In the genomic region with DNA sequence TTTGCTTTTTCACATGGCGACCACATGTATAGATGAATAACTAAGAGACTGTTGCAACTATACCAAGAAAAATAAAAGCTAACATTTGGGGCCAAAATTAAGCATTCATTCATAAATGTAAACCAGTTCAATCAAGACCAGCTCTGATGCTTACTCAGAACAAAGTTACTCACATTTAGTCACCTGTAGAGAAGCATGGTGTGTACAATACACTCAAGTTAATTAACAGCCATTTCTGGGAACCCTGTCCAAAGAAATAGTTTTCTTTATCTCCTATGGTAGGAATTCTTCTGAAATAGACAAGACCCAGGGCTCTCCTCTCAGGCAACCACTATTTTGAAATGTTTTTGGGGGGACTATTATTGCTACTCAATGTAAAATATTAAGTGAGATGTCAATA, we compare ENCODE assay signal across 24 cellular contexts. TPM values are rescaled to one million over a fixed set of nuclear protein-coding genes. Genes with fewer than 3 reads are reported as not detected.
DNase-seq lines count a peak whose midpoint lies in the region; ATAC-seq, FAIRE-seq and TF ChIP-seq lines count a peak whose summit lies in the region.
"Had no signal": no experiment of that assay in that cellular context is flagged by ENCODE, and none has a peak within 500 bp of the region (broad histone marks: within the 10 kb centered on the region; RNA-seq: fewer than 3 reads in every experiment).

No MANE protein-coding gene starts in this region.

- H3K27me3 ChIP-seq in MG63: no peaks in the 10 kb centered on the region
- H3K27me3 ChIP-seq in left lung: no peaks in the 10 kb centered on the region
- H3K27me3 ChIP-seq: vagina had no signal

- H3K27me3 Mint-ChIP-seq in brain: no peaks in the 10 kb centered on the region
- H3K27me3 Mint-ChIP-seq: CD4-positive, alpha-beta T cell had no signal

- DNase-seq in Caki2 (ENCODE audit: low read depth) (peak; percentile 12), MG63 (no peak), left lung (no peak), kidney (no peak)
- no peak for DNase-seq in stimulated activated CD4-positive, alpha-beta T cell treated with anti-CD3 and anti-CD28 coated beads, Interleukin-2, amount 100 ng/mL, for 48 hours
- DNase-seq: activated CD4-positive, alpha-beta T cell treated with anti-CD3 and anti-CD28 coated beads for 1 hour; activated naive CD4-positive, alpha-beta T cell; activated T-cell treated with anti-CD3 and anti-CD28 coated beads, Interleukin-2, amount 50 U/mL, for 24 hours; amygdala; CD4-positive, alpha-beta T cell; dermis blood vessel endothelial cell; hippocampal formation; NCI-H2171 treated with DMSO at 0.1 percent for 48 hours; NCI-H526 treated with DMSO at 0.1 percent for 48 hours; SIG-M5; stimulated activated CD4-positive, alpha-beta T cell treated with anti-CD3 and anti-CD28 coated beads, Interleukin-1b, Interleukin-23, amount 100 ng/mL, for 48 hours had no signal

- H3K36me3 ChIP-seq in MG63 (peaks cover 20% of the 10 kb centered on the region), left lung (no peaks in the 10 kb centered on the region), kidney (ENCODE audit: control insufficient read depth in 1 of 2, insufficient read depth in 2 of 2, low read length in 2 of 2) (no peaks in the 10 kb centered on the region)
- H3K36me3 ChIP-seq: vagina had no signal

- FAIRE-seq in kidney (lab: Jason Lieb, UNC): no peak
- FAIRE-seq: endothelial cell of umbilical vein, GM12891 had no signal

- no peak overlapping the region for H3K9ac ChIP-seq in kidney (ENCODE audit: low read length in 2 of 2)

- H3K4me3 ChIP-seq in MG63 (peak overlapping the region; percentile 59), left lung (no peak overlapping the region), kidney (ENCODE audit: low read length in 2 of 2) (no peak overlapping the region)
- H3K4me3 ChIP-seq: GM23338, skin epidermis, vagina had no signal

- H3K27ac ChIP-seq in left lung: no peak overlapping the region
- no peak overlapping the region for H3K27ac ChIP-seq in kidney (ENCODE audit: low read depth in 2 of 2, low read length in 2 of 2)
- H3K27ac ChIP-seq: skin epidermis, vagina had no signal

- H3K36me3 Mint-ChIP-seq in brain: peaks cover 3% of the 10 kb centered on the region
- H3K36me3 Mint-ChIP-seq: stimulated activated memory B cell treated with anti-CD40 and anti-IgM and Interleukin-4, amounts not matched to agents 10 μg/mL and 1 μg/mL and 100 μg/mL, for 72 hours had no signal

- H3K27ac Mint-ChIP-seq in brain: peak overlapping the region in 4 of 5 experiments; percentile 59 to 85 (median 72)
- H3K27ac Mint-ChIP-seq: activated T-cell treated with anti-CD3 and anti-CD28 coated beads, Interleukin-2, amount 50 U/mL, for 24 hours; CD4-positive, alpha-beta T cell; GM23338; stimulated activated memory B cell treated with anti-CD40 and anti-IgM and Interleukin-4, amounts not matched to agents 10 μg/mL and 1 μg/mL and 100 μg/mL, for 72 hours had no signal

- peaks cover 44% of the 10 kb centered on the region for H3K4me1 Mint-ChIP-seq in brain

- peak overlapping the region; percentile 82 to 90 (median 85) for H3K4me3 Mint-ChIP-seq in brain
- H3K4me3 Mint-ChIP-seq: activated T-cell treated with anti-CD3 and anti-CD28 coated beads, Interleukin-2, amount 50 U/mL, for 24 hours; CD4-positive, alpha-beta T cell; GM23338; stimulated activated memory B cell treated with anti-CD40 and anti-IgM and Interleukin-4, amounts not matched to agents 10 μg/mL and 1 μg/mL and 100 μg/mL, for 72 hours had no signal

- ATAC-seq in left lung: peak; percentile 74
- ATAC-seq in HG03521 (IDR thresholded peaks at IDR 0.05; ENCODE audit: unreplicated experiment): no peak
- ATAC-seq: GM23338; stimulated activated memory B cell treated with anti-CD40 and anti-IgM and Interleukin-4, amounts not matched to agents 10 μg/mL and 1 μg/mL and 100 μg/mL, for 72 hours had no signal

- no peaks in the 10 kb centered on the region for H3K9me3 ChIP-seq in MG63
- no peaks in the 10 kb centered on the region for H3K9me3 ChIP-seq in left lung
- no peaks in the 10 kb centered on the region for H3K9me3 ChIP-seq in kidney (ENCODE audit: control insufficient read depth in 1 of 2, low read length in 2 of 2)
- H3K9me3 ChIP-seq: vagina had no signal

- peaks cover 0 to 4% (median 0%) of the 10 kb centered on the region in 5 experiments for H3K9me3 Mint-ChIP-seq in brain
- H3K9me3 Mint-ChIP-seq: activated T-cell treated with anti-CD3 and anti-CD28 coated beads, Interleukin-2, amount 50 U/mL, for 24 hours; CD4-positive, alpha-beta T cell; GM23338 had no signal

- no peak for TF ChIP-seq CTCF in brain (conservative IDR thresholded peaks at IDR 0.05)
- TF ChIP-seq CTCF in left lung (IDR thresholded peaks at IDR 0.05): no peak
- TF ChIP-seq CTCF in kidney (IDR thresholded peaks at IDR 0.05; ENCODE audit: borderline replicate concordance, extremely low read depth, insufficient read depth): no peak

- in situ Hi-C loops in Caki2 (cut with HindIII; ENCODE audit: low pct_unique_long_range_greater_than_20kb, low sequenced_read_pairs): no loop called here

- intact Hi-C loops in left lung (cut with DNase I) (loop anchor here in 1 of 2 donors (10.0 kb wide), 1 partner anchor 187 kb away; no protein-coding TSS in a partner anchor), kidney (cut with DNase I) (loop anchor here (10.0 kb wide), 1 partner anchor 187 kb away; no protein-coding TSS in a partner anchor)

- H3K4me1 ChIP-seq in left lung (peaks cover 0 to 5% of the 10 kb centered on the region in 2 donors), kidney (ENCODE audit: control insufficient read depth in 1 of 2, insufficient read depth in 1 of 2, low read depth in 1 of 2, low read length in 2 of 2) (no peaks in the 10 kb centered on the region)
- H3K4me1 ChIP-seq: vagina had no signal

RNA-seq across cellular contexts. Expression of a gene that starts 1.6 kb away (rescaled TPM):
- total RNA-seq in Caki2 (2014; rRNA removed; shearing (Covaris generic); ENCODE audit: low replicate concordance): 0.14 and 0.24 TPM in 2 replicates
- total RNA-seq in MG63 (2014; rRNA removed; shearing (Covaris generic); ENCODE audit: low replicate concordance): 22.7 and 27.1 TPM in 2 replicates
- polyA plus RNA-seq in brain (ENCODE audit: insufficient read depth, low read depth, low replicate concordance) (10.8 TPM), kidney (ENCODE audit: insufficient read depth, low read depth, low replicate concordance) (0.11 TPM)
- total RNA-seq in left lung (1 to 10 TPM in 1 of 2 donors, under 1 TPM in 1; 0.35 to 1.3 TPM), kidney (6.3 TPM)
- total RNA-seq: CD4-positive, alpha-beta T cell; endothelial cell of umbilical vein had no signal
- polyA plus RNA-seq: endothelial cell of umbilical vein, GM23338 had no signal

RNA-seq across cellular contexts. Expression of a gene that starts 37.0 kb away (rescaled TPM):
- total RNA-seq in Caki2 (2014; rRNA removed; shearing (Covaris generic); ENCODE audit: low replicate concordance): 0.14 TPM in 1 of 2 replicates, not detected in the other
- 0.94 and 1.1 TPM in 2 replicates for total RNA-seq in MG63 (2014; rRNA removed; shearing (Covaris generic); ENCODE audit: low replicate concordance)
- 3.2 TPM for polyA plus RNA-seq in brain (ENCODE audit: insufficient read depth, low read depth, low replicate concordance)
- under 1 TPM; 0.50 to 0.58 TPM for total RNA-seq in left lung
- 9.9 TPM for total RNA-seq in kidney
- 2.7 TPM for polyA plus RNA-seq in kidney (ENCODE audit: insufficient read depth, low read depth, low replicate concordance)
- total RNA-seq: CD4-positive, alpha-beta T cell; endothelial cell of umbilical vein had no signal
- polyA plus RNA-seq: endothelial cell of umbilical vein had no signal
